In genomic region chr10:69272620-69273019, GRCh38 we compare ENCODE assay signal across 16 cellular contexts. TPM values are rescaled to one million over a fixed set of nuclear protein-coding genes. Genes with fewer than 3 reads are reported as not detected.
"Had no signal": no experiment of that assay in that cellular context is flagged by ENCODE, and none has a peak within 500 bp of the region (broad histone marks: within the 10 kb centered on the region; RNA-seq: fewer than 3 reads in every experiment).

No MANE protein-coding gene starts in this region.

- DNase-seq: activated naive CD4-positive, alpha-beta T cell treated with Interleukin-2 at 50 U/mL for 16 hours; activated naive CD8-positive, alpha-beta T cell treated with anti-CD3 and anti-CD28 coated beads for 36 hours; activated T-cell treated with anti-CD3 and anti-CD28 coated beads, Interleukin-2, amount 50 U/mL, for 24 hours; amniotic stem cell; cerebellar nuclear complex; cortex of kidney; foreskin keratinocyte; left lung; naive B cell; posterior cingulate gyrus; small intestine; stimulated activated CD4-positive, alpha-beta T cell treated with anti-CD3 and anti-CD28 coated beads, Interleukin-15, amount 100 ng/mL, for 24 hours; stomach; T1000; uterus had no signal

- FAIRE-seq: small intestine had no signal

RNA-seq across cellular contexts. Expression of gene HKDC1, which starts 52.5 kb away (rescaled TPM):
- total RNA-seq: neural crest cell had no signal
